1 cellular context compared by ENCODE assay signal in the genomic region with DNA sequence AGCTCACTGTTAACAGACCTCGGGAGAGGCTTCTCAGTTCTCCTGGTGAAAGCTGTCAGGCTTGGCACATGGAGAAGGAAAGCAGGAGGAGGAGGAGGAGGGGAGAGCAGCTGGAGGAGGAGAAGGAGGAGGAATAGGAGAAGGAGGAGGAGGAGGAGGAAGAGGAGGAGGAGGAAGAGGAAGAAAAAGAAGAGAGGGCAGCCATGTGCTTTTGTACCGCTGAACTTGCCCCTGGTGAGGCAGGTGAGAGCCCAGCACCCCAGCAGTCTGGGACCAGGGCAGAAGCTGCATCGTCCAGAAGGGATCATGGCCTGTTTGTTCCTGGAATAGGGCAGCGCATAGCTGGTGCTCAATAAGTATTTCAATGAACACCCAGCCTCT.
TF ChIP-seq lines count a peak whose summit lies in the region.

No MANE protein-coding gene starts in this region.

TF ChIP-seq in IMR-90, 13 proteins besides CTCF, POLR2A, EP300 and RAD21 (continued from another document):
- TF ChIP-seq, protein P1, sequence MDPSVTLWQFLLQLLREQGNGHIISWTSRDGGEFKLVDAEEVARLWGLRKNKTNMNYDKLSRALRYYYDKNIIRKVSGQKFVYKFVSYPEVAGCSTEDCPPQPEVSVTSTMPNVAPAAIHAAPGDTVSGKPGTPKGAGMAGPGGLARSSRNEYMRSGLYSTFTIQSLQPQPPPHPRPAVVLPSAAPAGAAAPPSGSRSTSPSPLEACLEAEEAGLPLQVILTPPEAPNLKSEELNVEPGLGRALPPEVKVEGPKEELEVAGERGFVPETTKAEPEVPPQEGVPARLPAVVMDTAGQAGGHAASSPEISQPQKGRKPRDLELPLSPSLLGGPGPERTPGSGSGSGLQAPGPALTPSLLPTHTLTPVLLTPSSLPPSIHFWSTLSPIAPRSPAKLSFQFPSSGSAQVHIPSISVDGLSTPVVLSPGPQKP (IDR thresholded peaks at IDR 0.05; ENCODE audit: borderline replicate concordance, low read depth, low read length) = no peak
- TF ChIP-seq BHLHE40 (IDR thresholded peaks at IDR 0.05; ENCODE audit: low read depth, low read length) (no peak), CEBPB (IDR thresholded peaks at IDR 0.05; ENCODE audit: low read depth, low read length) (no peak), CHD1 (IDR thresholded peaks at IDR 0.05; ENCODE audit: low read depth, low read length) (no peak), MAFK (IDR thresholded peaks at IDR 0.05; ENCODE audit: low read depth, low read length) (no peak), SMC3 (IDR thresholded peaks at IDR 0.05; ENCODE audit: low read depth, low read length) (no peak), MAZ (IDR thresholded peaks at IDR 0.05; ENCODE audit: borderline replicate concordance, low read depth, low read length) (no peak), NFE2L2 (IDR thresholded peaks at IDR 0.05; ENCODE audit: low read depth, low read length) (no peak)
- TF ChIP-seq, protein P2, sequence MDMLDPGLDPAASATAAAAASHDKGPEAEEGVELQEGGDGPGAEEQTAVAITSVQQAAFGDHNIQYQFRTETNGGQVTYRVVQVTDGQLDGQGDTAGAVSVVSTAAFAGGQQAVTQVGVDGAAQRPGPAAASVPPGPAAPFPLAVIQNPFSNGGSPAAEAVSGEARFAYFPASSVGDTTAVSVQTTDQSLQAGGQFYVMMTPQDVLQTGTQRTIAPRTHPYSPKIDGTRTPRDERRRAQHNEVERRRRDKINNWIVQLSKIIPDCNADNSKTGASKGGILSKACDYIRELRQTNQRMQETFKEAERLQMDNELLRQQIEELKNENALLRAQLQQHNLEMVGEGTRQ (IDR thresholded peaks at IDR 0.05; ENCODE audit: low read depth, low read length) = no peak
